Comparison of ENCODE assay signal across 17 cellular contexts in the genomic region with DNA sequence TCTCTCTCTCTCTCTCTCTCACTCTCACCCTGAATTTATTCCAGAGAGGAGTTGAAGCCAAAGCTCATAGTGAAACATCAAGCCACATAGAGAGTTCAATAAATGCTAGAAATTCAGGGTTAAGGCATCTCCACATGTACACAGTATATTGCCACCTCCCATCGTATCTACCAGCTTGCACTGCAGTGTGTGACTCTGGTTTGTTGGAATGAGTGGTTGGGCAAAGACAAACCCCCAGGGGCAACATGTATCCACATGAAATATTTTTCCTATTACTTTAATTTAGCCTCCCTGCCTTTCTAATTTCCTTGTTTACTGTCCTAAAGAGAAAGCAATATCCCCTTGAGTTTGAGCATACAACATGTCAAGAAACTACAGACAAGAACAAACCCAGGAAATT.
DNase-seq lines count a peak whose midpoint lies in the region; ATAC-seq and TF ChIP-seq lines count a peak whose summit lies in the region.
"Had no signal": no experiment of that assay in that cellular context is flagged by ENCODE, and none has a peak within 500 bp of the region (broad histone marks: within the 10 kb centered on the region; RNA-seq: fewer than 3 reads in every experiment).

No MANE protein-coding gene starts in this region.

- H3K4me1 ChIP-seq in RWPE2 (ENCODE audit: insufficient read depth, poor library complexity, severe bottlenecking): peaks cover 5% of the 10 kb centered on the region

- H3K27ac ChIP-seq in RWPE2 (ENCODE audit: poor library complexity, severe bottlenecking): no peak overlapping the region

- ATAC-seq in RWPE2 (ENCODE audit: low read depth) (peak; percentile 51; the same call in 1 of the 3 replicates), GM21576 (IDR thresholded peaks at IDR 0.05; ENCODE audit: unreplicated experiment) (no peak), GM19452 (IDR thresholded peaks at IDR 0.05; ENCODE audit: unreplicated experiment) (no peak)

- DNase-seq in AG08395 (ENCODE audit: low spot score) (peak; percentile 12), EL (peak; percentile 22), RWPE2 (ENCODE audit: low spot score) (no peak), fibroblast of mammary gland (ENCODE audit: low read depth) (peak; percentile 16), NCI-H748 (lab: John Stamatoyannopoulos, UW; ENCODE audit: unreplicated experiment) (no peak)
- no peak for DNase-seq in activated CD4-positive, CD25-positive, alpha-beta regulatory T cell (lab: John Stamatoyannopoulos, UW)
- DNase-seq: ACHN; H9; KG1; NCI-H1417; NCI-H1930; NCI-H748 treated with DMSO at 0.1 percent for 48 hours; NK-92 treated with Interleukin-12 subunit alpha and Interleukin-12 subunit beta, amount 100 ng/mL, for 24 hours; SIG-M5; T-helper 1 cell had no signal

- H3K4me3 ChIP-seq in RWPE2 (ENCODE audit: severe bottlenecking): no peak overlapping the region
- no peak overlapping the region for H3K4me3 ChIP-seq in fibroblast of mammary gland (ENCODE audit: control insufficient read depth, low read depth, low read length)

- no peaks in the 10 kb centered on the region for H3K9me3 ChIP-seq in RWPE2 (ENCODE audit: severe bottlenecking)

- H3K27me3 ChIP-seq in RWPE2 (ENCODE audit: insufficient read depth, poor library complexity, severe bottlenecking): no peaks in the 10 kb centered on the region

- TF ChIP-seq CTCF in RWPE2 (IDR thresholded peaks at IDR 0.05; ENCODE audit: poor library complexity, severe bottlenecking) (no peak), fibroblast of mammary gland (conservative IDR thresholded peaks at IDR 0.05; ENCODE audit: control insufficient read depth, insufficient read depth, low read depth, low read length) (no peak)

- H3K36me3 ChIP-seq in RWPE2 (ENCODE audit: low read depth): no peaks in the 10 kb centered on the region

Comparison
In these comparisons a context has a peak if more than half of its experiments do, and no peak if none do; other contexts are left out.
1. DNase-seq: peak in AG08395 (single experiment), EL (single experiment) and fibroblast of mammary gland (single experiment); none in RWPE2 (single experiment), activated CD4-positive, CD25-positive, alpha-beta regulatory T cell (0 of 4) and NCI-H748 (single experiment).